ENCODE assay signal across 12 cellular contexts in genomic region chr16:84478172-84478948, GRCh38. TPM values are rescaled to one million over a fixed set of nuclear protein-coding genes. Genes with fewer than 3 reads are reported as not detected.
DNase-seq lines count a peak whose midpoint lies in the region; ATAC-seq, FAIRE-seq and TF ChIP-seq lines count a peak whose summit lies in the region.
"Had no signal": no experiment of that assay in that cellular context is flagged by ENCODE, and none has a peak within 500 bp of the region (broad histone marks: within the 10 kb centered on the region; RNA-seq: fewer than 3 reads in every experiment).

No MANE protein-coding gene starts in this region.

- H3K27me3 ChIP-seq in K562 (ENCODE audit: control insufficient read depth in 2 of 2, insufficient read depth in 2 of 2, low read length in 2 of 2) (peaks cover 0 to 7% of the 10 kb centered on the region in 2 experiments; a peak in 3 of 5 replicates), mesenchymal stem cell (ENCODE audit: control insufficient read depth in 1 of 2, insufficient read depth in 1 of 2, low read length in 2 of 2) (no peaks in the 10 kb centered on the region), neural progenitor cell (no peaks in the 10 kb centered on the region)
- no peaks in the 10 kb centered on the region for H3K27me3 ChIP-seq in CD4-positive, alpha-beta T cell (ENCODE audit: control insufficient read depth, insufficient read depth, low read length)

- H2BK12ac ChIP-seq in mesenchymal stem cell (ENCODE audit: low read length in 2 of 2): no peak overlapping the region

- POLR2A ChIA-PET in K562 (lab: Yijun Ruan, JAX): interaction anchor here (1.0 to 1.2 kb wide), 2 partner anchors 8 to 36 kb away, joined by 3 read pairs; no protein-coding TSS in a partner anchor
- POLR2A ChIA-PET in CD4-positive, alpha-beta T cell (lab: Charles Lee): no interaction called here

- H2AFZ ChIP-seq in K562 (ENCODE audit: low read depth, low read length) (no peak overlapping the region), mesenchymal stem cell (ENCODE audit: low read depth, low read length) (no peak overlapping the region), neural progenitor cell (replicated peaks) (no peak overlapping the region)

- H3K4me1 Mint-ChIP-seq in neural progenitor cell: peaks cover 9% of the 10 kb centered on the region
- no peaks in the 10 kb centered on the region for H3K4me1 Mint-ChIP-seq in CD4-positive, alpha-beta T cell (ENCODE audit: low read depth)

- CTCF ChIA-PET in K562 (lab: Yijun Ruan, JAX; ENCODE audit: low intra/inter-chr PET ratio): interaction anchor here (0.6 kb wide), 2 partner anchors 95 to 308 kb away, joined by 3 to 5 read pairs; no protein-coding TSS in a partner anchor
- CTCF ChIA-PET in CD4-positive, alpha-beta T cell (lab: Charles Lee): interaction anchor here (0.9 kb wide), 1 partner anchor 13 kb away, joined by 3 read pairs; no protein-coding TSS in a partner anchor

- H2BK15ac ChIP-seq in mesenchymal stem cell (ENCODE audit: low read depth, poor library complexity, severe bottlenecking): no peak overlapping the region

- H2AK5ac ChIP-seq in mesenchymal stem cell (ENCODE audit: low read length, severe bottlenecking): no peak overlapping the region

- no peak overlapping the region for H3K27ac Mint-ChIP-seq in neural progenitor cell
- no peak overlapping the region for H3K27ac Mint-ChIP-seq in CD4-positive, alpha-beta T cell

- no peak overlapping the region for H3K4me2 ChIP-seq in K562 (ENCODE audit: insufficient read depth, low read length)
- H3K4me2 ChIP-seq in mesenchymal stem cell (ENCODE audit: low read length, poor library complexity, severe bottlenecking): no peak overlapping the region
- no peak overlapping the region for H3K4me2 ChIP-seq in neural progenitor cell

- TF ChIP-seq CTCF in AG09309 (IDR thresholded peaks at IDR 0.05; ENCODE audit: control insufficient read depth, insufficient read depth, low read depth, low read length, missing control alignments) (no peak), K562 (IDR thresholded peaks at IDR 0.05 in 2 of 3, conservative IDR thresholded peaks at IDR 0.05 in 1 of 3; ENCODE audit: insufficient read depth in 2 of 3, low read depth in 1 of 3, low read length in 3 of 3) (no peak), neural progenitor cell (IDR thresholded peaks at IDR 0.05) (no peak)
- no peak for TF ChIP-seq CTCF in CD4-positive, alpha-beta T cell (IDR thresholded peaks at IDR 0.05)

- no peak overlapping the region for H2BK120ac ChIP-seq in mesenchymal stem cell (ENCODE audit: low read depth, low read length)

- no peaks in the 10 kb centered on the region for H3K9me1 ChIP-seq in K562 (ENCODE audit: control insufficient read depth, insufficient read depth, low read length)

- peak; percentile 51 for ATAC-seq in K562
- no peak for ATAC-seq in HG02759 (IDR thresholded peaks at IDR 0.05; ENCODE audit: unreplicated experiment)
- ATAC-seq in CD4-positive, alpha-beta T cell (ENCODE audit: poor library complexity): no peak
- ATAC-seq: activated CD4-positive, CD25-positive, alpha-beta regulatory T cell treated with anti-CD3 and anti-CD28 coated beads, Interleukin-2, amount 50 U/mL, for 24 hours had no signal

- H3K23ac ChIP-seq in mesenchymal stem cell (ENCODE audit: low read length in 2 of 2): no peak overlapping the region

- H3K36me3 ChIP-seq in K562 (ENCODE audit: control insufficient read depth, insufficient read depth, low read length): no peaks in the 10 kb centered on the region
- H3K36me3 ChIP-seq in mesenchymal stem cell (ENCODE audit: control insufficient read depth in 1 of 2, insufficient read depth in 2 of 2, low read depth in 1 of 2, low read length in 2 of 2): peaks cover 43 to 63% of the 10 kb centered on the region in 2 experiments
- no peaks in the 10 kb centered on the region for H3K36me3 ChIP-seq in neural progenitor cell

- H3K9me3 ChIP-seq in K562 (replicated peaks; ENCODE audit: control insufficient read depth, insufficient read depth, low read depth, low read length) (no peaks in the 10 kb centered on the region), mesenchymal stem cell (ENCODE audit: control insufficient read depth, low read length) (no peaks in the 10 kb centered on the region), neural progenitor cell (ENCODE audit: low read depth) (no peaks in the 10 kb centered on the region)
- H3K9me3 ChIP-seq in CD4-positive, alpha-beta T cell (ENCODE audit: control insufficient read depth, low read length): no peaks in the 10 kb centered on the region

- no peak overlapping the region for H3K14ac ChIP-seq in mesenchymal stem cell (ENCODE audit: low read length in 2 of 2)

- DNase-seq in AG09309 (ENCODE audit: low read depth) (peak; percentile 42), HK-2 (ENCODE audit: unreplicated experiment) (peak; percentile 46), K562 (ENCODE audit: extremely low read depth in 1 of 4, low spot score in 3 of 4) (peak in 1 of 4 experiments; percentile 18), mesenchymal stem cell (peak; percentile 86), SIG-M5 (lab: John Stamatoyannopoulos, UW) (no peak), neural progenitor cell (ENCODE audit: low spot score) (no peak)
- DNase-seq in CD4-positive, alpha-beta T cell: no peak
- DNase-seq: GOT3, NCI-H1417, RPMI8226 had no signal

- no peak for TF ChIP-seq EP300 in K562 (IDR thresholded peaks at IDR 0.05; ENCODE audit: low read length)

- no peak overlapping the region for H3K18ac ChIP-seq in mesenchymal stem cell (ENCODE audit: low read depth in 1 of 2, low read length in 2 of 2)

- no peak for TF ChIP-seq POLR2A in K562 (conservative IDR thresholded peaks at IDR 0.05)

- H3K79me1 ChIP-seq in mesenchymal stem cell (replicated peaks; ENCODE audit: low read length, poor library complexity, severe bottlenecking): peaks cover 20% of the 10 kb centered on the region

- H3K79me2 ChIP-seq in K562 (ENCODE audit: control insufficient read depth, insufficient read depth, low read length) (no peaks in the 10 kb centered on the region), neural progenitor cell (ENCODE audit: low read depth) (no peaks in the 10 kb centered on the region)

- intact Hi-C loops in K562 (cut with micrococcal nuclease): loop anchor here (5.0 kb wide), 1 partner anchor 651 kb away; no protein-coding TSS in a partner anchor
- intact Hi-C loops in CD4-positive, alpha-beta T cell (cut with DNase I, micrococcal nuclease): no loop called here

- H3F3A ChIP-seq in neural progenitor cell (ENCODE audit: low read depth): no peaks in the 10 kb centered on the region

- H3K4me1 ChIP-seq in K562 (replicated peaks in 1 of 2; ENCODE audit: control insufficient read depth in 2 of 2, insufficient read depth in 2 of 2, low read length in 2 of 2): peaks cover 0 to 13% of the 10 kb centered on the region in 2 experiments; a peak in 2 of 5 replicates
- H3K4me1 ChIP-seq in mesenchymal stem cell (ENCODE audit: control insufficient read depth, insufficient read depth, low read depth, low read length): peaks cover 15% of the 10 kb centered on the region
- H3K4me1 ChIP-seq in neural progenitor cell: no peaks in the 10 kb centered on the region

- H2BK5ac ChIP-seq in mesenchymal stem cell (ENCODE audit: low read depth, low read length, poor library complexity, severe bottlenecking): no peak overlapping the region

- in situ Hi-C loops in K562 (cut with MboI): loop anchor here (5.0 kb wide), 1 partner anchor 196 kb away; no protein-coding TSS in a partner anchor

- peaks cover 29% of the 10 kb centered on the region for H3K36me3 Mint-ChIP-seq in neural progenitor cell
- peaks cover 26% of the 10 kb centered on the region for H3K36me3 Mint-ChIP-seq in CD4-positive, alpha-beta T cell (ENCODE audit: low read depth)

- no peaks in the 10 kb centered on the region for H3K27me3 Mint-ChIP-seq in neural progenitor cell (ENCODE audit: insufficient read depth, low read depth)
- no peaks in the 10 kb centered on the region for H3K27me3 Mint-ChIP-seq in CD4-positive, alpha-beta T cell

- H3K9me3 Mint-ChIP-seq in neural progenitor cell: peaks cover 6% of the 10 kb centered on the region
- no peaks in the 10 kb centered on the region for H3K9me3 Mint-ChIP-seq in CD4-positive, alpha-beta T cell

- no peak for TF ChIP-seq RAD21 in K562 (CRISPR knock-in tag; conservative IDR thresholded peaks at IDR 0.05 in 1 of 2, IDR thresholded peaks at IDR 0.05 in 1 of 2)

- H3K4ac ChIP-seq in mesenchymal stem cell (ENCODE audit: low read depth in 1 of 2, low read length in 2 of 2): no peak overlapping the region

- no peak overlapping the region for H3K4me3 Mint-ChIP-seq in neural progenitor cell
- H3K4me3 Mint-ChIP-seq in CD4-positive, alpha-beta T cell: no peak overlapping the region

- H3K27ac ChIP-seq in K562 (ENCODE audit: extremely low read depth, low read depth, low read length): no peak overlapping the region
- peak overlapping the region; percentile 25 for H3K27ac ChIP-seq in mesenchymal stem cell (ENCODE audit: low read length, poor library complexity, severe bottlenecking)
- H3K27ac ChIP-seq in neural progenitor cell: no peak overlapping the region
- H3K27ac ChIP-seq in CD4-positive, alpha-beta T cell (ENCODE audit: low read depth, low read length): no peak overlapping the region

- H4K91ac ChIP-seq in mesenchymal stem cell (ENCODE audit: low read length): no peak overlapping the region

- H3K4me3 ChIP-seq in AG09309 (ENCODE audit: control insufficient read depth, low read depth, low read length): no peak overlapping the region
- H3K4me3 ChIP-seq in K562: no peak overlapping the region
- H3K4me3 ChIP-seq in mesenchymal stem cell (ENCODE audit: insufficient read depth in 1 of 2, low read depth in 1 of 2, low read length in 2 of 2): no peak overlapping the region
- H3K4me3 ChIP-seq in neural progenitor cell: no peak overlapping the region

- no peaks in the 10 kb centered on the region; the same call in none of the 2 replicates for H4K20me1 ChIP-seq in K562 (replicated peaks; ENCODE audit: control insufficient read depth, insufficient read depth, low read length)
- no peaks in the 10 kb centered on the region for H4K20me1 ChIP-seq in neural progenitor cell (ENCODE audit: low read depth)

- no peak overlapping the region for H3K9ac ChIP-seq in K562 (ENCODE audit: insufficient read depth in 1 of 2, low read depth in 2 of 2, low read length in 2 of 2)
- peak overlapping the region; percentile 17 for H3K9ac ChIP-seq in mesenchymal stem cell (ENCODE audit: low read length)
- no peak overlapping the region for H3K9ac ChIP-seq in neural progenitor cell

- no TSS peak for BruUV-seq in K562 (replicated peaks; lab: Mats Ljungman, UMichigan)

- 12% methylated on average over 13 of the region's 13 CpGs for WGBS in K562 (ENCODE audit: insufficient coverage, low coverage, missing lambda C conversion rate)
- WGBS in mesenchymal stem cell: 29% methylated on average over 11 of the region's 13 CpGs

- H4K8ac ChIP-seq in mesenchymal stem cell (ENCODE audit: low read length): no peak overlapping the region

- no peak for FAIRE-seq in K562 (lab: Jason Lieb, UNC)

RNA-seq across cellular contexts. Expression of gene MEAK7, which starts 26.1 kb away (rescaled TPM):
- 28.0 and 31.3 TPM in 2 replicates for total RNA-seq in K562 (2011; cell fraction: chromatin; rRNA removed; ENCODE audit: low replicate concordance)
- 15.3 and 17.1 TPM in 2 replicates for total RNA-seq in K562 (2011; cell fraction: nucleolus; rRNA removed)
- 20.8 and 27.1 TPM in 2 replicates for total RNA-seq in K562 (2011; cell fraction: nucleoplasm; rRNA removed)
- 6.1 and 7.8 TPM in 2 replicates for total RNA-seq in K562 (2014; rRNA removed)
- 5.2 and 5.6 TPM in 2 replicates for total RNA-seq in K562 (2014; rRNA removed; fragmentation: Illumina TruSeq; extraction: Trizol)
- total RNA-seq in K562 (2015; rRNA removed; fragmentation: Illumina TruSeq; extraction: Trizol): 6.5 and 6.6 TPM in 2 replicates
- 9.8 and 10.0 TPM in 2 replicates for total RNA-seq in K562 (2021)
- 13.2 and 14.5 TPM in 2 replicates for polyA plus RNA-seq in K562 (2011; rRNA removed)
- polyA plus RNA-seq in K562 (2011; cell fraction: cytosol; rRNA removed): 10.5 and 17.4 TPM in 2 replicates
- 10.3 and 11.5 TPM in 2 replicates for polyA plus RNA-seq in K562 (2011; cell fraction: nucleus; rRNA removed)
- 7.7 and 9.3 TPM in 2 replicates for polyA plus RNA-seq in K562 (2012)
- polyA plus RNA-seq in K562 (2014; fragmentation: Illumina TruSeq; extraction: Trizol): 8.7 and 8.8 TPM in 2 replicates
- polyA plus RNA-seq in K562 (2014; fragmentation: Nextera tagmentation; extraction: Ambion mirVana): 1 to 10 TPM; 1.4 to 1.8 TPM
- 6.2 and 6.3 TPM in 2 replicates for polyA plus RNA-seq in K562 (2014; rRNA removed)
- 14.5 and 17.2 TPM in 2 replicates for polyA minus RNA-seq in K562 (2011; rRNA and poly(A)+ RNA removed)
- polyA minus RNA-seq in K562 (2011; cell fraction: cytosol; rRNA and poly(A)+ RNA removed): 9.0 and 11.2 TPM in 2 replicates
- polyA minus RNA-seq in K562 (2011; cell fraction: nucleus; rRNA and poly(A)+ RNA removed): 7.8 and 14.0 TPM in 2 replicates
- 13.8 TPM for polyA plus RNA-seq in mesenchymal stem cell (2013, experiment 1 of 2)
- 14.8 TPM for polyA plus RNA-seq in mesenchymal stem cell (2013, experiment 2 of 2)
- total RNA-seq in neural progenitor cell (ENCODE audit: low replicate concordance): 18.4 and 22.5 TPM in 2 replicates
- 1 to 10 TPM; 1.9 to 3.7 TPM for total RNA-seq in CD4-positive, alpha-beta T cell

Comparison
In these comparisons a context has a peak if more than half of its experiments do, and no peak if none do; other contexts are left out.
1. DNase-seq: peak in AG09309 (single experiment), HK-2 (single experiment) and mesenchymal stem cell (single experiment); none in SIG-M5 (single experiment), neural progenitor cell (single experiment) and CD4-positive, alpha-beta T cell (0 of 10).